8 cellular contexts compared by ENCODE assay signal in genomic region chr17:27879987-27880608, GRCh38. TPM values are rescaled to one million over a fixed set of nuclear protein-coding genes. Genes with fewer than 3 reads are reported as not detected.
DNase-seq lines count a peak whose midpoint lies in the region; ATAC-seq, FAIRE-seq and TF ChIP-seq lines count a peak whose summit lies in the region.

No MANE protein-coding gene starts in this region.

- no peak overlapping the region for H3K56ac ChIP-seq in H1 (replicated peaks; ENCODE audit: insufficient read length, low read depth, low read length)

- no peak overlapping the region for H2BK15ac ChIP-seq in H1 (ENCODE audit: low read length)

- no peaks in the 10 kb centered on the region for H3K79me1 ChIP-seq in H1 (ENCODE audit: low read depth, low read length)

- H3K4me1 Mint-ChIP-seq in mesothelial cell of epicardium, result peaks cover 8% of the 10 kb centered on the region

- TF ChIP-seq POLR2A in H1 (IDR thresholded peaks at IDR 0.05; ENCODE audit: control extremely low read depth in 1 of 2, low read depth in 2 of 2, low read length in 2 of 2), result no peak

- POLR2A ChIA-PET in H1 (lab: Charles Lee; ENCODE audit: partially characterized antibody), result interaction anchor here (1.1 to 2.0 kb wide), 4 partner anchors 9 to 120 kb away, joined by 3 to 6 read pairs (median 4); no protein-coding TSS in a partner anchor

- H3K9ac ChIP-seq in H1 (replicated peaks in 1 of 4; ENCODE audit: extremely low read depth in 1 of 4, low read depth in 3 of 4, low read length in 3 of 4), result no peak overlapping the region

- H3K4me2 ChIP-seq in H1 (ENCODE audit: insufficient read depth in 1 of 2, low read depth in 2 of 2, low read length in 2 of 2), result no peak overlapping the region

- no peak overlapping the region for H4K8ac ChIP-seq in H1 (ENCODE audit: extremely low read depth, insufficient read depth, low read length)

- H3K27ac Mint-ChIP-seq in mesothelial cell of epicardium, result no peak overlapping the region

- WGBS in H1 (ENCODE audit: extremely low coverage in 1 of 2, insufficient coverage in 1 of 2, insufficient read length in 1 of 2, insufficient replicate concordance in 2 of 2, low coverage in 1 of 2, low lambda C conversion rate in 2 of 2, missing lambda C conversion rate in 1 of 2), 2 experiments, result 15% methylated on average over 3 of the region's 3 CpGs; no CpG with 5 or more reads in 1 of the 2 experiments

- H3K14ac ChIP-seq in H1 (ENCODE audit: insufficient read length), result no peak overlapping the region

- ATAC-seq in HG03108 (IDR thresholded peaks at IDR 0.05; ENCODE audit: unreplicated experiment), result peak; percentile 58
- ATAC-seq in HG02759 (IDR thresholded peaks at IDR 0.05; ENCODE audit: unreplicated experiment), result no peak

- H2AFZ ChIP-seq in H1 (ENCODE audit: low read length), result no peak overlapping the region

- no peak overlapping the region for H3K18ac ChIP-seq in H1 (ENCODE audit: extremely low read depth, low read length)

- peaks cover 8% of the 10 kb centered on the region for H3K36me3 Mint-ChIP-seq in mesothelial cell of epicardium

- no peak overlapping the region for H3K27ac ChIP-seq in H1 (ENCODE audit: low read depth, low read length)

- DNase-seq in ELR (ENCODE audit: low read depth), result peak; percentile 70
- peak; percentile 79 for DNase-seq in NCI-H82 treated with DMSO at 0.1 percent for 48 hours (lab: John Stamatoyannopoulos, UW; ENCODE audit: unreplicated experiment)
- DNase-seq in activated CD8-positive, alpha-beta memory T cell treated with anti-CD3 and anti-CD28 coated beads for 24 hours, result peak; percentile 84
- peak; percentile 43 to 87 for DNase-seq in H1 (ENCODE audit: low read depth in 1 of 2, low spot score in 2 of 2)
- peak in 1 of 2 experiments; percentile 73 for DNase-seq in mesothelial cell of epicardium (ENCODE audit: low spot score in 2 of 2, unreplicated experiment in 2 of 2)
- DNase-seq in stimulated activated CD8-positive, alpha-beta memory T cell treated with anti-CD3 and anti-CD28 coated beads, Interleukin-4, amount 100 ng/mL, for 48 hours, result peak; percentile 82

- H3K4me3 Mint-ChIP-seq in mesothelial cell of epicardium, result no peak overlapping the region

- CTCF ChIA-PET in H1 (lab: Charles Lee; ENCODE audit: partially characterized antibody), result interaction anchor here (0.6 to 16.1 kb wide), 43 partner anchors 9 to 431 kb away, joined by 3 to 299 read pairs (median 7); partner anchors contain the start of genes LYRM9 and NOS2

- no peak overlapping the region for H4K5ac ChIP-seq in H1 (ENCODE audit: insufficient read length, low read depth, low read length)

- H3K23me2 ChIP-seq in H1 (ENCODE audit: low read depth, low read length), result no peaks in the 10 kb centered on the region

- peak; percentile 87 for FAIRE-seq in H1 (lab: Jason Lieb, UNC)

- H3K9me3 Mint-ChIP-seq in mesothelial cell of epicardium, result no peaks in the 10 kb centered on the region

- no peaks in the 10 kb centered on the region; a peak in 1 of 7 replicates for H3K4me1 ChIP-seq in H1 (replicated peaks in 1 of 4; ENCODE audit: control insufficient read depth in 3 of 4, insufficient read depth in 4 of 4, low read length in 3 of 4)

- H2BK5ac ChIP-seq in H1 (ENCODE audit: low read depth, low read length), result no peak overlapping the region

- TF ChIP-seq CTCF in H1 (IDR thresholded peaks at IDR 0.05; ENCODE audit: control extremely low read depth in 1 of 3, insufficient read depth in 1 of 3, low read depth in 1 of 3, low read length in 3 of 3) (peak; percentile 95 to 100 (median 97)), mesothelial cell of epicardium (IDR thresholded peaks at IDR 0.05; ENCODE audit: unreplicated experiment) (peak; percentile 34)

- no peaks in the 10 kb centered on the region for H3K27me3 Mint-ChIP-seq in mesothelial cell of epicardium (ENCODE audit: low read depth)

- no peaks in the 10 kb centered on the region for H4K20me1 ChIP-seq in H1 (replicated peaks in 1 of 2; ENCODE audit: control insufficient read depth in 1 of 2, insufficient read depth in 2 of 2, low read length in 2 of 2)

- no peak overlapping the region for H3K4ac ChIP-seq in H1 (replicated peaks; ENCODE audit: insufficient read length, low read depth, low read length)

- TF ChIP-seq EP300 in H1 (IDR thresholded peaks at IDR 0.05; ENCODE audit: borderline replicate concordance in 1 of 2, low read depth in 2 of 2, low read length in 2 of 2), result no peak

- no peak overlapping the region for H2BK20ac ChIP-seq in H1 (ENCODE audit: low read length)

- peak; percentile 99 for TF ChIP-seq RAD21 in H1 (IDR thresholded peaks at IDR 0.05 in 1 of 2, conservative IDR thresholded peaks at IDR 0.05 in 1 of 2; ENCODE audit: low read depth in 2 of 2, low read length in 2 of 2)

- no peak overlapping the region for H3K23ac ChIP-seq in H1 (ENCODE audit: insufficient read length)

- H3K9me3 ChIP-seq in H1 (ENCODE audit: insufficient read depth in 2 of 2, low read depth in 1 of 2, low read length in 1 of 2), result no peaks in the 10 kb centered on the region

- no peak overlapping the region for H2AK5ac ChIP-seq in H1 (ENCODE audit: low read depth, low read length)

- H3K79me2 ChIP-seq in H1 (ENCODE audit: control insufficient read depth in 1 of 2, insufficient read depth in 2 of 2, low read length in 2 of 2), result no peaks in the 10 kb centered on the region

- no peak overlapping the region for H2BK120ac ChIP-seq in H1 (replicated peaks; ENCODE audit: low read depth, low read length)

- no peak overlapping the region for H2BK12ac ChIP-seq in H1 (ENCODE audit: low read depth, low read length)

- 0 out of 7 replicates have a peak, but pooled peaks cover 0 to 2% (median 0%) of the 10 kb centered on the region in 4 experiments for H3K27me3 ChIP-seq in H1 (replicated peaks in 1 of 4; ENCODE audit: control insufficient read depth in 3 of 4, extremely low read depth in 1 of 4, insufficient read depth in 3 of 4, low read length in 3 of 4)

- H3K4me3 ChIP-seq in H1 (ENCODE audit: extremely low read depth in 1 of 4, insufficient read depth in 2 of 4, low read depth in 3 of 4, low read length in 4 of 4), result no peak overlapping the region

- H4K91ac ChIP-seq in H1 (replicated peaks; ENCODE audit: insufficient read length, low read length), result no peak overlapping the region

- no peaks in the 10 kb centered on the region for H3K36me3 ChIP-seq in H1 (ENCODE audit: control insufficient read depth in 2 of 4, insufficient read depth in 4 of 4, low read length in 3 of 4)

TF ChIP-seq in H1, 55 proteins besides CTCF, POLR2A, EP300 and RAD21:
- TF ChIP-seq POLR2AphosphoS5 (IDR thresholded peaks at IDR 0.05; ENCODE audit: low read depth, low read length), result no peak
- peak; percentile 19; the same call in 1 of the 2 replicates for TF ChIP-seq CREB1 (IDR thresholded peaks at IDR 0.05)
- peak; percentile 18 for TF ChIP-seq NANOG (IDR thresholded peaks at IDR 0.05; ENCODE audit: insufficient read depth, low read depth, low read length, poor library complexity, severe bottlenecking)
- no peak for TF ChIP-seq MAX (IDR thresholded peaks at IDR 0.05)

RNA-seq across cellular contexts. Expression of gene LYRM9, which starts 13.1 kb away (rescaled TPM):
- 2.1 and 4.3 TPM in 2 replicates for total RNA-seq in H1 (2021; fragmentation: NEBNext Ultra II Directional; extraction: Animal tissue kit (Norgen Biotek cat#: 25700))
- polyA plus RNA-seq in H1 (2011; rRNA removed), result 5.2 and 9.9 TPM in 2 replicates
- 8.5 TPM for polyA plus RNA-seq in H1 (2011; cell fraction: cytosol; rRNA removed)
- 11.3 TPM for polyA plus RNA-seq in H1 (2011; cell fraction: nucleus; rRNA removed)
- polyA plus RNA-seq in H1 (2012, experiment 1 of 2), result 3.9 to 7.8 TPM (median 6.0 TPM) in 4 replicates
- 8.1 TPM for polyA plus RNA-seq in H1 (2012, experiment 2 of 2)
- 5.0 TPM for polyA plus RNA-seq in H1 (2013, experiment 1 of 2)
- 3.9 TPM for polyA plus RNA-seq in H1 (2013, experiment 2 of 2)
- polyA minus RNA-seq in H1 (2011; rRNA and poly(A)+ RNA removed), result 2.4 and 3.8 TPM in 2 replicates
- 2.0 TPM for polyA minus RNA-seq in H1 (2011; cell fraction: cytosol; rRNA and poly(A)+ RNA removed)
- polyA minus RNA-seq in H1 (2011; cell fraction: nucleus; rRNA and poly(A)+ RNA removed), result 3.0 TPM
- total RNA-seq in mesothelial cell of epicardium, result 24.3 to 26.6 TPM (median 24.4 TPM) in 3 replicates
